ENCODE assay signal across 1 cellular context in the genomic region with DNA sequence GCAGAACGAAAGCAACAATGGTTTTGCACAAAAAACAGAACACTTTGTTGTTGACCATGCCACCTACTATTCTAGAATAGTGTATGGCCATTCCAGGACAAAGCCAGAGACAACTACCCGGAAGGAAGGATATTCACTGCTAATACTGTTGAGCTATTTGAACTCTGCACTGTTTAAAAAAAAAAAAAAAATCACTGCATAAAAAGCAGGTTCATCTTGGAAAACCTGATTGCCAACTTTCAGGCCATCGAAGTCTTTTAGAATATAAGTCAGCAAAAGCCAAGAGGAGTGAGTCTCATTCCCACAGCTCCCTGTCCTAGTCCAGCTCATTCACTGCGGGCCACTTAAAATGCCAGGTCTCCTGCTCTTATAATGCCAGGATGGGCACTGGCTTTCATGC.
A peak's percentile ranks its signal among the peaks of the same experiment; 100 is the strongest.
TF ChIP-seq lines count a peak whose summit lies in the region.

No MANE protein-coding gene starts in this region.

TF ChIP-seq in HepG2, 621 proteins besides CTCF, POLR2A, EP300 and RAD21:
- TF ChIP-seq, protein P1, sequence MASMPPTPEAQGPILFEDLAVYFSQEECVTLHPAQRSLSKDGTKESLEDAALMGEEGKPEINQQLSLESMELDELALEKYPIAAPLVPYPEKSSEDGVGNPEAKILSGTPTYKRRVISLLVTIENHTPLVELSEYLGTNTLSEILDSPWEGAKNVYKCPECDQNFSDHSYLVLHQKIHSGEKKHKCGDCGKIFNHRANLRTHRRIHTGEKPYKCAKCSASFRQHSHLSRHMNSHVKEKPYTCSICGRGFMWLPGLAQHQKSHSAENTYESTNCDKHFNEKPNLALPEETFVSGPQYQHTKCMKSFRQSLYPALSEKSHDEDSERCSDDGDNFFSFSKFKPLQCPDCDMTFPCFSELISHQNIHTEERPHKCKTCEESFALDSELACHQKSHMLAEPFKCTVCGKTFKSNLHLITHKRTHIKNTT (CRISPR knock-in tag; IDR thresholded peaks at IDR 0.05), result no peak
- TF ChIP-seq AHR (CRISPR knock-in tag; IDR thresholded peaks at IDR 0.05) (no peak), HOXA3 (CRISPR knock-in tag; IDR thresholded peaks at IDR 0.05) (no peak), ZNF333 (CRISPR knock-in tag; IDR thresholded peaks at IDR 0.05; ENCODE audit: borderline replicate concordance) (no peak), SYNCRIP (IDR thresholded peaks at IDR 0.05; ENCODE audit: insufficient read depth, low read depth, low read length) (no peak), ZNF205 (CRISPR knock-in tag; IDR thresholded peaks at IDR 0.05) (no peak), MIXL1 (CRISPR knock-in tag; IDR thresholded peaks at IDR 0.05) (no peak), DR1 (CRISPR knock-in tag; IDR thresholded peaks at IDR 0.05) (no peak), HCFC1 (IDR thresholded peaks at IDR 0.05; ENCODE audit: low read depth, low read length) (no peak), PAWR (CRISPR knock-in tag; IDR thresholded peaks at IDR 0.05; ENCODE audit: borderline replicate concordance) (no peak), ZFP36L2 (CRISPR knock-in tag; IDR thresholded peaks at IDR 0.05) (no peak), TAF1 (CRISPR knock-in tag; IDR thresholded peaks at IDR 0.05) (peak; percentile 12; the same call in 1 of the 2 replicates), SALL2 (CRISPR knock-in tag; IDR thresholded peaks at IDR 0.05) (no peak), SAP130 (CRISPR knock-in tag; IDR thresholded peaks at IDR 0.05; ENCODE audit: low read depth) (peak; percentile 30; the same call in 1 of the 2 replicates), AGO2 (optimal IDR thresholded peaks at IDR 0.05; ENCODE audit: low read depth, low read length) (peak; percentile 10), NCOA2 (CRISPR knock-in tag; IDR thresholded peaks at IDR 0.05) (no peak), ZNF124 (CRISPR knock-in tag; IDR thresholded peaks at IDR 0.05) (no peak), RBFOX2 (IDR thresholded peaks at IDR 0.05; ENCODE audit: low read depth, low read length) (peak; percentile 73), GFI1 (CRISPR knock-in tag; IDR thresholded peaks at IDR 0.05; ENCODE audit: borderline replicate concordance) (peak; percentile 42; the same call in 1 of the 2 replicates), POLR2AphosphoS5 (IDR thresholded peaks at IDR 0.05; ENCODE audit: low read depth, low read length) (0 out of 2 replicates have a peak, but pooled peaks have one; percentile 8), SOX5 (CRISPR knock-in tag; IDR thresholded peaks at IDR 0.05; ENCODE audit: borderline replicate concordance) (no peak), ATF1 (CRISPR knock-in tag; IDR thresholded peaks at IDR 0.05) (no peak), SMAD1 (CRISPR knock-in tag; IDR thresholded peaks at IDR 0.05; ENCODE audit: borderline replicate concordance, low read depth) (no peak)
- TF ChIP-seq, protein P2, sequence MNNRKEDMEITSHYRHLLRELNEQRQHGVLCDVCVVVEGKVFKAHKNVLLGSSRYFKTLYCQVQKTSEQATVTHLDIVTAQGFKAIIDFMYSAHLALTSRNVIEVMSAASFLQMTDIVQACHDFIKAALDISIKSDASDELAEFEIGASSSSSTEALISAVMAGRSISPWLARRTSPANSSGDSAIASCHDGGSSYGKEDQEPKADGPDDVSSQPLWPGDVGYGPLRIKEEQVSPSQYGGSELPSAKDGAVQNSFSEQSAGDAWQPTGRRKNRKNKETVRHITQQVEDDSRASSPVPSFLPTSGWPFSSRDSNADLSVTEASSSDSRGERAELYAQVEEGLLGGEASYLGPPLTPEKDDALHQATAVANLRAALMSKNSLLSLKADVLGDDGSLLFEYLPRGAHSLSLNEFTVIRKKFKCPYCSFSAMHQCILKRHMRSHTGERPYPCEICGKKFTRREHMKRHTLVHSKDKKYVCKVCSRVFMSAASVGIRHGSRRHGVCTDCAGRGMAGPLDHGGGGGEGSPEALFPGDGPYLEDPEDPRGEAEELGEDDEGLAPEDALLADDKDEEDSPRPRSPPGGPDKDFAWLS (CRISPR knock-in tag; IDR thresholded peaks at IDR 0.05; ENCODE audit: borderline replicate concordance), result no peak
- TF ChIP-seq, protein P3, sequence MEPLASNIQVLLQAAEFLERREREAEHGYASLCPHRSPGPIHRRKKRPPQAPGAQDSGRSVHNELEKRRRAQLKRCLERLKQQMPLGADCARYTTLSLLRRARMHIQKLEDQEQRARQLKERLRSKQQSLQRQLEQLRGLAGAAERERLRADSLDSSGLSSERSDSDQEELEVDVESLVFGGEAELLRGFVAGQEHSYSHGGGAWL (CRISPR knock-in tag; IDR thresholded peaks at IDR 0.05), result no peak
- TF ChIP-seq, protein P4, sequence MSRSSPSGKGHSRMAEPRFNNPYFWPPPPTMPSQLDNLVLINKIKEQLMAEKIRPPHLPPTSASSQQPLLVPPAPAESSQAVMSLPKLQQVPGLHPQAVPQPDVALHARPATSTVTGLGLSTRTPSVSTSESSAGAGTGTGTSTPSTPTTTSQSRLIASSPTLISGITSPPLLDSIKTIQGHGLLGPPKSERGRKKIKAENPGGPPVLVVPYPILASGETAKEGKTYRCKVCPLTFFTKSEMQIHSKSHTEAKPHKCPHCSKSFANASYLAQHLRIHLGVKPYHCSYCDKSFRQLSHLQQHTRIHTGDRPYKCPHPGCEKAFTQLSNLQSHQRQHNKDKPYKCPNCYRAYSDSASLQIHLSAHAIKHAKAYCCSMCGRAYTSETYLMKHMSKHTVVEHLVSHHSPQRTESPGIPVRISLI (CRISPR knock-in tag; IDR thresholded peaks at IDR 0.05; ENCODE audit: borderline replicate concordance), result peak; percentile 62; the same call in 1 of the 2 replicates
- TF ChIP-seq, protein P5, sequence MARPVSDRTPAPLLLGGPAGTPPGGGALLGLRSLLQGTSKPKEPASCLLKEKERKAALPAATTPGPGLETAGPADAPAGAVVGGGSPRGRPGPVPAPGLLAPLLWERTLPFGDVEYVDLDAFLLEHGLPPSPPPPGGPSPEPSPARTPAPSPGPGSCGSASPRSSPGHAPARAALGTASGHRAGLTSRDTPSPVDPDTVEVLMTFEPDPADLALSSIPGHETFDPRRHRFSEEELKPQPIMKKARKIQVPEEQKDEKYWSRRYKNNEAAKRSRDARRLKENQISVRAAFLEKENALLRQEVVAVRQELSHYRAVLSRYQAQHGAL (CRISPR knock-in tag; IDR thresholded peaks at IDR 0.05; ENCODE audit: not compliant biosample characterization), result no peak
- TF ChIP-seq, protein P6, sequence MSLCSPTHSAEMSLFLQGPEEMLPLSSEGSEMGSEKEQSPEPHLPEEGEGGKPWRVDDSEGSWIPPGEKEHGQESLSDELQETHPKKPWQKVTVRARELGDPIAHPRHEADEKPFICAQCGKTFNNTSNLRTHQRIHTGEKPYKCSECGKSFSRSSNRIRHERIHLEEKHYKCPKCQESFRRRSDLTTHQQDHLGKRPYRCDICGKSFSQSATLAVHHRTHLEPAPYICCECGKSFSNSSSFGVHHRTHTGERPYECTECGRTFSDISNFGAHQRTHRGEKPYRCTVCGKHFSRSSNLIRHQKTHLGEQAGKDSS (CRISPR knock-in tag; IDR thresholded peaks at IDR 0.05; ENCODE audit: borderline replicate concordance, low read depth), result no peak
- TF ChIP-seq, protein P7, sequence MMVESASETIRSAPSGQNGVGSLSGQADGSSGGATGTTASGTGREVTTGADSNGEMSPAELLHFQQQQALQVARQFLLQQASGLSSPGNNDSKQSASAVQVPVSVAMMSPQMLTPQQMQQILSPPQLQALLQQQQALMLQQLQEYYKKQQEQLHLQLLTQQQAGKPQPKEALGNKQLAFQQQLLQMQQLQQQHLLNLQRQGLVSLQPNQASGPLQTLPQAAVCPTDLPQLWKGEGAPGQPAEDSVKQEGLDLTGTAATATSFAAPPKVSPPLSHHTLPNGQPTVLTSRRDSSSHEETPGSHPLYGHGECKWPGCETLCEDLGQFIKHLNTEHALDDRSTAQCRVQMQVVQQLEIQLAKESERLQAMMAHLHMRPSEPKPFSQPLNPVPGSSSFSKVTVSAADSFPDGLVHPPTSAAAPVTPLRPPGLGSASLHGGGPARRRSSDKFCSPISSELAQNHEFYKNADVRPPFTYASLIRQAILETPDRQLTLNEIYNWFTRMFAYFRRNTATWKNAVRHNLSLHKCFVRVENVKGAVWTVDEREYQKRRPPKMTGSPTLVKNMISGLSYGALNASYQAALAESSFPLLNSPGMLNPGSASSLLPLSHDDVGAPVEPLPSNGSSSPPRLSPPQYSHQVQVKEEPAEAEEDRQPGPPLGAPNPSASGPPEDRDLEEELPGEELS (CRISPR knock-in tag; IDR thresholded peaks at IDR 0.05), result no peak
- TF ChIP-seq, protein P8, sequence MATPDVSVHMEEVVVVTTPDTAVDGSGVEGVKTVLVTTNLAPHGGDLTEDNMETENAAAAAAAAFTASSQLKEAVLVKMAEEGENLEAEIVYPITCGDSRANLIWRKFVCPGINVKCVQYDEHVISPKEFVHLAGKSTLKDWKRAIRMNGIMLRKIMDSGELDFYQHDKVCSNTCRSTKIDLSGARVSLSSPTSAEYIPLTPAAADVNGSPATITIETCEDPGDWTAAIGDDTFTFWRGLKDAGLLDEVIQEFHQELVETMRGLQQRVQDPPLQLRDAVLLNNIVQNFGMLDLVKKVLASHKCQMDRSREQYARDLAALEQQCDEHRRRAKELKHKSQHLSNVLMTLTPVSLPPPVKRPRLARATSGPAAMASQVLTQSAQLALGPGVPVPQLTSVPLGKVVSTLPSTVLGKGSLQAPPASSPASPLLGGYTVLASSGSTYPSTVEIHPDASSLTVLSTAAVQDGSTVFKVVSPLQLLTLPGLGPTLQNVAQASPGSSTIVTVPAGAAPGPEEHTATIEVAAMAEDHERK (CRISPR knock-in tag; IDR thresholded peaks at IDR 0.05; ENCODE audit: low read depth), result no peak
- TF ChIP-seq, protein P9, sequence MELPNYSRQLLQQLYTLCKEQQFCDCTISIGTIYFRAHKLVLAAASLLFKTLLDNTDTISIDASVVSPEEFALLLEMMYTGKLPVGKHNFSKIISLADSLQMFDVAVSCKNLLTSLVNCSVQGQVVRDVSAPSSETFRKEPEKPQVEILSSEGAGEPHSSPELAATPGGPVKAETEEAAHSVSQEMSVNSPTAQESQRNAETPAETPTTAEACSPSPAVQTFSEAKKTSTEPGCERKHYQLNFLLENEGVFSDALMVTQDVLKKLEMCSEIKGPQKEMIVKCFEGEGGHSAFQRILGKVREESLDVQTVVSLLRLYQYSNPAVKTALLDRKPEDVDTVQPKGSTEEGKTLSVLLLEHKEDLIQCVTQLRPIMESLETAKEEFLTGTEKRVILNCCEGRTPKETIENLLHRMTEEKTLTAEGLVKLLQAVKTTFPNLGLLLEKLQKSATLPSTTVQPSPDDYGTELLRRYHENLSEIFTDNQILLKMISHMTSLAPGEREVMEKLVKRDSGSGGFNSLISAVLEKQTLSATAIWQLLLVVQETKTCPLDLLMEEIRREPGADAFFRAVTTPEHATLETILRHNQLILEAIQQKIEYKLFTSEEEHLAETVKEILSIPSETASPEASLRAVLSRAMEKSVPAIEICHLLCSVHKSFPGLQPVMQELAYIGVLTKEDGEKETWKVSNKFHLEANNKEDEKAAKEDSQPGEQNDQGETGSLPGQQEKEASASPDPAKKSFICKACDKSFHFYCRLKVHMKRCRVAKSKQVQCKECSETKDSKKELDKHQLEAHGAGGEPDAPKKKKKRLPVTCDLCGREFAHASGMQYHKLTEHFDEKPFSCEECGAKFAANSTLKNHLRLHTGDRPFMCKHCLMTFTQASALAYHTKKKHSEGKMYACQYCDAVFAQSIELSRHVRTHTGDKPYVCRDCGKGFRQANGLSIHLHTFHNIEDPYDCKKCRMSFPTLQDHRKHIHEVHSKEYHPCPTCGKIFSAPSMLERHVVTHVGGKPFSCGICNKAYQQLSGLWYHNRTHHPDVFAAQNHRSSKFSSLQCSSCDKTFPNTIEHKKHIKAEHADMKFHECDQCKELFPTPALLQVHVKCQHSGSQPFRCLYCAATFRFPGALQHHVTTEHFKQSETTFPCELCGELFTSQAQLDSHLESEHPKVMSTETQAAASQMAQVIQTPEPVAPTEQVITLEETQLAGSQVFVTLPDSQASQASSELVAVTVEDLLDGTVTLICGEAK (IDR thresholded peaks at IDR 0.05), result no peak
- TF ChIP-seq, protein P9 (CRISPR knock-in tag; IDR thresholded peaks at IDR 0.05), result no peak
